6 cellular contexts compared by ENCODE assay signal in the genomic region with DNA sequence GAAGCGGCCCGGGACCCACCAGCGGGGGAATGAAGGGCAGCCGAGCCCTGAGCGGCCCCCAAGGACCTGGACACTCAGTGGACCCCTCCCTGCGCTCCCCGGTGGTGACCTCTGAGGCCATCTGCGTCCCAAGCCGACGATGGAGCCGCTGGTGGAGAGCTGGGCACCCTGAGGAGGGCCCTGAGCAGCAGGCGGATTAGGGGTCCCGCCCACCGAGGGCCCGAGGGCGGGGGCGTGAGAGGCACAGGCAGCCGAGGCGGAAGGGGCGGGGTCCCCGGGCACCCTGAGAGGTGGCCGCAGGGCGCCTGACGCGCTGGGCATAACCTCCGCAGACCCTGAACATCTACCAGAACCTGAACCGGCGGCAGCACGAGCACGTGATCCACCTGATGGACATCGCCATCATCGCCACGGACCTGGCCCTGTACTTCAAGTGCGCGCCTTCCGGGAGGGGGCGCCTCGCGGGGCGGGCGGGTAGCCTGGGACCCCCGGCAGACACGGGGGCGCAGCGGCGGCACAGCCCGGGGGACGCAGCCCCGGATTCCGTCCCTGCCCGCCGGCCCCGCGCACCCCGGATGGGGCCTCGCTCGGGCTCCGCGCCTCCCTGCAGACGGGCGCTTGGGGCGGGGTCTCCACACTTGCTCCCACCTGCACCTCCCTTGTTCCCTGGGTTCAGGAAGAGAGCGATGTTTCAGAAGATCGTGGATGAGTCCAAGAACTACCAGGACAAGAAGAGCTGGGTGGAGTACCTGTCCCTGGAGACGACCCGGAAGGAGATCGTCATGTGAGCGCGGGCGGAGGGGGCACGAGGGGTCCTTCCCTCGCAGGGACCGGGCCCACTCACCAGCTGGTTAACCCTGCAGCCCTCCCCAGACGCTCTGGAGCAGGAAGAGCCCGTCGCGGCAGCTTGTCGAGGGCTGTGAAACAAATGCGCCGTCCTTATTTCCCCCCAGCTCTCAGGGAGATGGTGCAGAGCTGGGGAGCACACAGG. TPM values are rescaled to one million over a fixed set of nuclear protein-coding genes. Genes with fewer than 3 reads are reported as not detected.
DNase-seq lines count a peak whose midpoint lies in the region; ATAC-seq and TF ChIP-seq lines count a peak whose summit lies in the region.

No MANE protein-coding gene starts in this region.

- H3K27ac ChIP-seq in right atrium auricular region = peak overlapping the region; percentile 62 to 69
- no peak overlapping the region for H3K27ac ChIP-seq in Karpas-422 (ENCODE audit: low read length)

- no peaks in the 10 kb centered on the region for H3K9me2 ChIP-seq in Karpas-422 (replicated peaks; ENCODE audit: insufficient read depth, low read length)

- H3K36me3 Mint-ChIP-seq in activated CD4-positive, alpha-beta memory T cell treated with anti-CD3 and anti-CD28 coated beads, Interleukin-2, amount 10 ng/mL, durations not matched to agents 7 days and 5 days (ENCODE audit: low read depth) = peaks cover 11% of the 10 kb centered on the region

- H3K36me3 ChIP-seq in right atrium auricular region (no peaks in the 10 kb centered on the region), Karpas-422 (ENCODE audit: insufficient read depth, low read length) (no peaks in the 10 kb centered on the region)

- ATAC-seq in HG03103 (IDR thresholded peaks at IDR 0.05; ENCODE audit: low read depth, unreplicated experiment) = peak; percentile 66

- H3K9me3 ChIP-seq in right atrium auricular region (no peaks in the 10 kb centered on the region), Karpas-422 (ENCODE audit: low read length) (no peaks in the 10 kb centered on the region)

- no peaks in the 10 kb centered on the region for H4K20me1 ChIP-seq in Karpas-422 (ENCODE audit: insufficient read depth, low read depth, low read length)

- H3K27ac Mint-ChIP-seq in activated CD4-positive, alpha-beta memory T cell treated with anti-CD3 and anti-CD28 coated beads, Interleukin-2, amount 10 ng/mL, durations not matched to agents 7 days and 5 days = peak overlapping the region; percentile 73

- H3K4me3 Mint-ChIP-seq in activated CD4-positive, alpha-beta memory T cell treated with anti-CD3 and anti-CD28 coated beads, Interleukin-2, amount 10 ng/mL, durations not matched to agents 7 days and 5 days = peak overlapping the region; percentile 76

- H3K4me1 Mint-ChIP-seq in activated CD4-positive, alpha-beta memory T cell treated with anti-CD3 and anti-CD28 coated beads, Interleukin-2, amount 10 ng/mL, durations not matched to agents 7 days and 5 days = peaks cover 15% of the 10 kb centered on the region

- no peak overlapping the region for H3K9ac ChIP-seq in Karpas-422 (ENCODE audit: low read length)

- no peaks in the 10 kb centered on the region for H3K27me3 ChIP-seq in right atrium auricular region
- H3K27me3 ChIP-seq in Karpas-422 (ENCODE audit: low read length) = no peaks in the 10 kb centered on the region

- H3K4me3 ChIP-seq in right atrium auricular region = peak overlapping the region; percentile 74 to 82
- no peak overlapping the region for H3K4me3 ChIP-seq in Karpas-422 (ENCODE audit: low read length)

- H3K4me1 ChIP-seq in right atrium auricular region (peaks cover 0 to 18% of the 10 kb centered on the region in 2 donors), Karpas-422 (ENCODE audit: low read length) (no peaks in the 10 kb centered on the region)

- no peak for TF ChIP-seq CTCF in right atrium auricular region (IDR thresholded peaks at IDR 0.05)

- peak; percentile 38 for DNase-seq in DMS114 treated with DMSO at 0.1 percent for 48 hours (lab: John Stamatoyannopoulos, UW; ENCODE audit: unreplicated experiment)
- DNase-seq in activated CD4-positive, alpha-beta memory T cell treated with anti-CD3 and anti-CD28 coated beads, Interleukin-2, amount 10 ng/mL, durations not matched to agents 7 days and 5 days = peak; percentile 78
- no peak for DNase-seq in right atrium auricular region (ENCODE audit: low spot score)
- DNase-seq in stimulated activated CD4-positive, alpha-beta T cell treated with anti-CD3 and anti-CD28 coated beads, TNF-alpha, amount 100 ng/mL, for 24 hours (ENCODE audit: low read depth in 3 of 3) = peak; percentile 34 to 79 (median 53)
- no peak for DNase-seq in Karpas-422

- H3K9me3 Mint-ChIP-seq in activated CD4-positive, alpha-beta memory T cell treated with anti-CD3 and anti-CD28 coated beads, Interleukin-2, amount 10 ng/mL, durations not matched to agents 7 days and 5 days = peaks cover 15% of the 10 kb centered on the region

- no peaks in the 10 kb centered on the region for H3K27me3 Mint-ChIP-seq in activated CD4-positive, alpha-beta memory T cell treated with anti-CD3 and anti-CD28 coated beads, Interleukin-2, amount 10 ng/mL, durations not matched to agents 7 days and 5 days

- no peak overlapping the region for H2AFZ ChIP-seq in Karpas-422 (ENCODE audit: low read length)

- no peak overlapping the region for H3K4me2 ChIP-seq in Karpas-422 (ENCODE audit: low read depth, low read length, poor library complexity, severe bottlenecking)

- no peaks in the 10 kb centered on the region for H3K79me2 ChIP-seq in Karpas-422 (ENCODE audit: low read length)

- POLR2A ChIA-PET in activated CD4-positive, alpha-beta memory T cell treated with anti-CD3 and anti-CD28 coated beads, Interleukin-2, amount 10 ng/mL, durations not matched to agents 7 days and 5 days (lab: Charles Lee) = interaction anchor here (0.8 to 3.2 kb wide), 8 partner anchors 9 to 539 kb away, joined by 4 to 40 read pairs (median 6); a partner anchor contains a TSS

- CTCF ChIA-PET in activated CD4-positive, alpha-beta memory T cell treated with anti-CD3 and anti-CD28 coated beads, Interleukin-2, amount 10 ng/mL, durations not matched to agents 7 days and 5 days (lab: Charles Lee) = interaction anchor here (0.6 to 3.7 kb wide), 2 partner anchors 10 to 1032 kb away, joined by 4 to 29 read pairs; a partner anchor contains a TSS

RNA-seq across cellular contexts. Expression of a gene that starts 10.3 kb away (rescaled TPM):
- 100 to 1,000 TPM; 205 TPM for total RNA-seq in activated CD4-positive, alpha-beta memory T cell treated with anti-CD3 and anti-CD28 coated beads, Interleukin-2, amount 10 ng/mL, durations not matched to agents 7 days and 5 days
- total RNA-seq in right atrium auricular region = 100 to 1,000 TPM in 1 of 2 donors, 10 to 100 TPM in 1; 85.1 to 265 TPM
- total RNA-seq in Karpas-422 (2014; rRNA removed; shearing (Covaris generic); ENCODE audit: low replicate concordance) = 334 and 357 TPM in 2 replicates

RNA-seq across cellular contexts. Expression of a gene that starts 10.6 kb away (rescaled TPM):
- 10 to 100 TPM; 14.0 to 16.2 TPM for total RNA-seq in activated CD4-positive, alpha-beta memory T cell treated with anti-CD3 and anti-CD28 coated beads, Interleukin-2, amount 10 ng/mL, durations not matched to agents 7 days and 5 days
- 1 to 10 TPM; 3.2 to 3.6 TPM for total RNA-seq in right atrium auricular region
- 50.5 and 72.2 TPM in 2 replicates for total RNA-seq in Karpas-422 (2014; rRNA removed; shearing (Covaris generic); ENCODE audit: low replicate concordance)

RNA-seq across cellular contexts. Expression of a gene that starts 25.2 kb away (rescaled TPM):
- total RNA-seq in activated CD4-positive, alpha-beta memory T cell treated with anti-CD3 and anti-CD28 coated beads, Interleukin-2, amount 10 ng/mL, durations not matched to agents 7 days and 5 days = under 1 TPM in 1 of 2 experiments, not detected in 1; 0.40 TPM
- 10 to 100 TPM in 1 of 2 donors, 1 to 10 TPM in 1; 10.0 to 12.0 TPM for total RNA-seq in right atrium auricular region
- total RNA-seq in Karpas-422 (2014; rRNA removed; shearing (Covaris generic); ENCODE audit: low replicate concordance) = not detected in 2 replicates

RNA-seq across cellular contexts. Expression of a gene that starts 38.4 kb away (rescaled TPM):
- total RNA-seq in activated CD4-positive, alpha-beta memory T cell treated with anti-CD3 and anti-CD28 coated beads, Interleukin-2, amount 10 ng/mL, durations not matched to agents 7 days and 5 days = 10 to 100 TPM; 13.3 to 16.4 TPM
- total RNA-seq in right atrium auricular region = 1 to 10 TPM; 2.3 to 4.6 TPM
- total RNA-seq in Karpas-422 (2014; rRNA removed; shearing (Covaris generic); ENCODE audit: low replicate concordance) = not detected in 2 replicates

RNA-seq across cellular contexts. Expression of a gene that starts 41.9 kb away (rescaled TPM):
- 10 to 100 TPM; 51.5 to 52.1 TPM for total RNA-seq in activated CD4-positive, alpha-beta memory T cell treated with anti-CD3 and anti-CD28 coated beads, Interleukin-2, amount 10 ng/mL, durations not matched to agents 7 days and 5 days
- 10 to 100 TPM; 17.9 to 22.6 TPM for total RNA-seq in right atrium auricular region
- total RNA-seq in Karpas-422 (2014; rRNA removed; shearing (Covaris generic); ENCODE audit: low replicate concordance) = 18.0 and 18.7 TPM in 2 replicates

Comparison
In these comparisons a context has a peak if more than half of its experiments do, and no peak if none do; other contexts are left out.
1. DNase-seq: peak in DMS114 treated with DMSO at 0.1 percent for 48 hours (single experiment), activated CD4-positive, alpha-beta memory T cell treated with anti-CD3 and anti-CD28 coated beads, Interleukin-2, amount 10 ng/mL, durations not matched to agents 7 days and 5 days (single experiment) and stimulated activated CD4-positive, alpha-beta T cell treated with anti-CD3 and anti-CD28 coated beads, TNF-alpha, amount 100 ng/mL, for 24 hours (3 of 3); none in right atrium auricular region (single experiment) and Karpas-422 (single experiment).
2. RNA of a gene that starts 25.2 kb away (total RNA-seq): 10.0 to 12.0 TPM in right atrium auricular region; 0.40 TPM in activated CD4-positive, alpha-beta memory T cell treated with anti-CD3 and anti-CD28 coated beads, Interleukin-2, amount 10 ng/mL, durations not matched to agents 7 days and 5 days and not detected in Karpas-422; every median in the first group is over 4 times any median in the second.